Comparison of ENCODE assay signal across 16 cellular contexts in genomic region chr5:124439609-124440008, GRCh38.
"Had no signal": no experiment of that assay in that cellular context is flagged by ENCODE, and none has a peak within 500 bp of the region (broad histone marks: within the 10 kb centered on the region; RNA-seq: fewer than 3 reads in every experiment).

No MANE protein-coding gene starts in this region.

- ATAC-seq: activated T-helper 17 cell treated with anti-CD3 and anti-CD28 coated beads, Interleukin-2, amount 50 U/mL, for 72 hours; body of pancreas; mucosa of descending colon; naive thymus-derived CD8-positive, alpha-beta T cell; T-helper 17 cell had no signal

- H3K27ac ChIP-seq: body of pancreas, esophagus squamous epithelium, right atrium auricular region, transverse colon had no signal

- H3K36me3 ChIP-seq: esophagus squamous epithelium, right atrium auricular region, transverse colon had no signal

- H3K27me3 ChIP-seq: body of pancreas, esophagus squamous epithelium, right atrium auricular region, transverse colon had no signal

- H3K9me3 ChIP-seq: body of pancreas, mucosa of descending colon had no signal

- DNase-seq: activated B cell treated with CpG ODN at 0.5 μM for 24 hours; activated CD4-positive, alpha-beta T cell treated with anti-CD3 and anti-CD28 coated beads, Interleukin-2, amount 10 ng/mL, durations not matched to agents 24 days and 14 days; activated CD8-positive, alpha-beta memory T cell treated with anti-CD3 and anti-CD28 coated beads for 24 hours; activated naive CD4-positive, alpha-beta T cell treated with anti-CD3 and anti-CD28 coated beads, Interleukin-2, amount 50 U/mL, for 16 hours; activated T-cell treated with anti-CD3 and anti-CD28 coated beads for 4 hours; body of pancreas; cerebellar nuclear complex; esophagus squamous epithelium; foreskin fibroblast; mucosa of descending colon; naive thymus-derived CD8-positive, alpha-beta T cell; T-helper 17 cell; transverse colon had no signal

- H3K4me1 ChIP-seq: body of pancreas, esophagus squamous epithelium, transverse colon had no signal

- H3K4me3 ChIP-seq: body of pancreas, esophagus squamous epithelium, mucosa of descending colon, right atrium auricular region, skin epidermis, transverse colon had no signal
